Comparison of ENCODE assay signal across 8 cellular contexts in the genomic region with DNA sequence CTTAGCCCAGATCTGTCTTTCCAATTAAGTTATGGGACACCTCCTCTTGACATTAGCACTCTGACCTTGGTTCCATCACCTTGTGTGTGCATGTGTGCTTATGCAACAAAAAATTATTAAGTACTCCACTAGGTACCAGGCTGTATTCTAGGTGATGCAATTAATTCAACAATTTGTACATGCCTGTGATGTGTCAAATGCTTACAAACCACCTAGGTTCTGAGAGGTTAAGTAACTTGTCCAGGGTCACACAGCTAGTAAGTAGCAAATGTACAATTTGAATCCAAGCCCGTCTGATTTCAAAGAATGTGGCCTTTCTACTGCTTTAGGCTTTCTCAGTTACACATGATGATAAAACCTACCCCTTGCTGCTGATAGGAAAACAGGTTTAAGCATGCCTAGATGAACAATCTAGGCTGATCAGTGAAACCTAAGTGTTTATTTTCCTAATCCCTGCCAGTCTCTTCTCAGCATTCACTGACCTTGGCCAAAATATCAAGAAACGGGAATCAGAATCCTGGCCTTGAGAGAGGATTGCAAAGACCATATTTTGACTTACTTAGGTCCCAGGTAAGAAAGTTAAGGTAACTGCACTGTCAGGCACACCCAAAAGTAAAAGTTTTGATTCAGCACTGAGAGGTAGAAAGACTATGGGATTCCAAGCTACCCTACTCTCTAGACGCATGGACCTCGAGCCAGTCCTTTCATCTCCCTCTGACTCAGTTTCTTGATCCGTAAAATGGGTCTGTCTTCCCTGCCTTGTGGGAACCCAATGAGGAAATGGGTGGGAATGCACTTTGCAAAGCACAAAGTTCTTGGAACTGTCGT. TPM values are rescaled to one million over a fixed set of nuclear protein-coding genes. Genes with fewer than 3 reads are reported as not detected.
DNase-seq lines count a peak whose midpoint lies in the region; TF ChIP-seq lines count a peak whose summit lies in the region.

No MANE protein-coding gene starts in this region.

- H4K20me1 ChIP-seq in SU-DHL-6 (ENCODE audit: low read depth, low read length), result no peaks in the 10 kb centered on the region

- no peaks in the 10 kb centered on the region for H3K79me2 ChIP-seq in SU-DHL-6 (ENCODE audit: insufficient read depth, low read length)

- H3K4me1 ChIP-seq in prostate gland (replicated peaks), result peaks cover 1% of the 10 kb centered on the region

- H3K9me2 ChIP-seq in SU-DHL-6 (replicated peaks; ENCODE audit: insufficient read depth, low read length), result no peaks in the 10 kb centered on the region

- no peaks in the 10 kb centered on the region for H3K27me3 ChIP-seq in GM06990 (replicated peaks; ENCODE audit: control insufficient read depth, insufficient read depth, low read length)
- no peaks in the 10 kb centered on the region for H3K27me3 ChIP-seq in SU-DHL-6 (ENCODE audit: low read length)
- H3K27me3 ChIP-seq in prostate gland (replicated peaks; ENCODE audit: insufficient read depth), result no peaks in the 10 kb centered on the region

- H3K4me2 ChIP-seq in SU-DHL-6 (ENCODE audit: low read depth, low read length, poor library complexity, severe bottlenecking), result peak overlapping the region; percentile 78

- TF ChIP-seq POLR2A in prostate gland (IDR thresholded peaks at IDR 0.05), result no peak

- 17% methylated on average over 6 of the region's 6 CpGs for WGBS in prostate gland

- no peak for TF ChIP-seq CTCF in GM06990 (IDR thresholded peaks at IDR 0.05; ENCODE audit: insufficient read depth, low read length, poor library complexity, severe bottlenecking)
- TF ChIP-seq CTCF in SU-DHL-6 (IDR thresholded peaks at IDR 0.05; ENCODE audit: insufficient read depth, low read length, poor library complexity, severe bottlenecking), result no peak
- TF ChIP-seq CTCF in prostate gland (IDR thresholded peaks at IDR 0.05), result no peak

- peak overlapping the region; percentile 74 for H3K4me3 ChIP-seq in GM06990 (replicated peaks; ENCODE audit: low read depth, low read length)
- peak overlapping the region; percentile 76 for H3K4me3 ChIP-seq in SU-DHL-6 (ENCODE audit: insufficient read depth, low read length, poor library complexity, severe bottlenecking)
- peak overlapping the region; percentile 70 to 72 for H3K4me3 ChIP-seq in prostate gland

- peak overlapping the region; percentile 71 for H3K9ac ChIP-seq in SU-DHL-6 (ENCODE audit: low read length)

- H3K27ac ChIP-seq in SU-DHL-6 (ENCODE audit: low read depth, low read length) (no peak overlapping the region), prostate gland (peak overlapping the region; percentile 95 to 96)

- DNase-seq in GM06990 (ENCODE audit: extremely low read depth, insufficient read length) (no peak), fibroblast of peridontal ligament (ENCODE audit: extremely low read depth) (peak; percentile 8), prostate gland (ENCODE audit: low spot score) (no peak), SIG-M5 (lab: John Stamatoyannopoulos, UW) (no peak), NCI-H2081 treated with DMSO at 0.1 percent for 48 hours (lab: John Stamatoyannopoulos, UW) (no peak), UCSD-AML1 (lab: John Stamatoyannopoulos, UW; ENCODE audit: unreplicated experiment) (no peak), NCI-H2227 (lab: John Stamatoyannopoulos, UW; ENCODE audit: unreplicated experiment) (no peak)

- H3K9me3 ChIP-seq in SU-DHL-6 (ENCODE audit: insufficient read depth, low read length), result no peaks in the 10 kb centered on the region
- no peaks in the 10 kb centered on the region for H3K9me3 ChIP-seq in prostate gland

- intact Hi-C loops in prostate gland (cut with DNase I), result loop anchor here (2.0 to 5.0 kb wide), 3 partner anchors 37 to 332 kb away; a partner anchor contains a TSS

- H2AFZ ChIP-seq in SU-DHL-6 (ENCODE audit: low read depth, low read length, severe bottlenecking), result peak overlapping the region; percentile 94

- H3F3A ChIP-seq in SU-DHL-6 (ENCODE audit: insufficient read depth), result peaks cover 13% of the 10 kb centered on the region

- H3K36me3 ChIP-seq in GM06990 (ENCODE audit: control insufficient read depth, insufficient read depth, low read length), result no peaks in the 10 kb centered on the region
- no peaks in the 10 kb centered on the region for H3K36me3 ChIP-seq in SU-DHL-6 (ENCODE audit: low read length)
- H3K36me3 ChIP-seq in prostate gland, result no peaks in the 10 kb centered on the region

RNA-seq across cellular contexts. Expression of a gene that starts 1.0 kb away (rescaled TPM):
- 10 to 100 TPM; 18.4 to 18.8 TPM for total RNA-seq in prostate gland
